Comparison of ENCODE assay signal across 8 cellular contexts in the genomic region with DNA sequence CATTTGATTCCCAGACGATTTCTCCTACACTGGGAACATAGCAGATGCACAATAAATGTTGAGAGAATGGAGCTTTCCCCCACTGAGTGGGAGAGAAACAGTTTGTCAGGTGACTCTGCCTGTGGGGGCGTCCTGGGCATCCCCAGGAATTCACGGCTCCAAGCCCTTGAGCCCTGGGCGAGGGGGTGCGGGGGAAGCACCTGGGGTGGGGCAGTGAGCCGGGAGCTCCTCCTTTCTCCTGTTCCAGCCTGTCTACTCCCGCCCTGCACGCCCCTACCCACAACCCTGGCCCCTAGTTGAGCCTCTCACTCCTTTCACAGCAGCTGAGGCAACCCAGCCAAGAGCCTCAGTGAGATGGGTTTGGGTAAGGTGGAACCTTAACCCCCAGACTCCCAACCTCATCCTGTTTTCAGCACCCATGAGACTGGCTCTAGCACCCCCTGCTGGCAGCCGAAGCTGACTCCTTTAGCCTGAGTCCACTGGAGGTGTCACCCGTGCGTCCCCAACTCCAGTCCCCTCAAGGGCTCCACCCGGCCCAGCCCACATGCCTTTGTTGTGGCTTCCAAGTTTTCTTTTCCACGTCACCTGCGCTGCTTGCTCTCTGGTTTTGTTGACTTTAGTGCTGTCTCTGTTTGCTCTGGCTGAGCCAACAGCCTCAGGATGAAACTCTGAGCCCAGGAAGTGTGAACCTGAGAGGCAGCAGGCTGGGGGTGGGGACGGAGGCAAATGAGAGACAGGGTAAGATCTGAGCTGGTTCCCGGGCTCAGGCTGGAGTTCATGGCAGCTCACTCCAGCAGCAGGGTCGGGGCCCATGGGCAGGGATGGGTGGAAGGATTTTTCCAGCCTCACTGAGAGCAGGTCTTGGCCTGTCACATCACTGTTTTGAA. TPM values are rescaled to one million over a fixed set of nuclear protein-coding genes. Genes with fewer than 3 reads are reported as not detected.
DNase-seq lines count a peak whose midpoint lies in the region; ATAC-seq, FAIRE-seq and TF ChIP-seq lines count a peak whose summit lies in the region.

No MANE protein-coding gene starts in this region.

- in situ Hi-C loops in GM12878 (cut with MboI): no loop called here

- no peak overlapping the region; the same call in 1 of the 2 replicates for H2AFZ ChIP-seq in GM12878 (ENCODE audit: control insufficient read depth, low read depth, low read length)

- 19% methylated on average over 16 of the region's 17 CpGs for WGBS in GM12878 (ENCODE audit: insufficient coverage, insufficient replicate concordance, low lambda C conversion rate, missing lambda C conversion rate)
- WGBS in iPS DF 6.9 (ENCODE audit: insufficient coverage, insufficient read length): no CpG with 5 or more reads among the region's 17 CpGs

- SMC1A ChIA-PET in GM12878 (lab: Charles Lee; ENCODE audit: uncharacterized antibody, unreplicated experiment): interaction anchor here (0.8 to 2.8 kb wide), 9 partner anchors 19 to 357 kb away, joined by 3 to 18 read pairs (median 3); a partner anchor contains a TSS

- H3K27ac ChIP-seq in AG04450 (ENCODE audit: low read depth, low read length): no peak overlapping the region
- no peak overlapping the region for H3K27ac ChIP-seq in GM12878 (ENCODE audit: control insufficient read depth, insufficient read depth)
- no peak overlapping the region for H3K27ac ChIP-seq in iPS DF 6.9 (ENCODE audit: low read length)

- peaks cover 17% of the 10 kb centered on the region for H3K27me3 ChIP-seq in AG04450 (ENCODE audit: control insufficient read depth, insufficient read depth, low read length)
- H3K27me3 ChIP-seq in GM12878 (replicated peaks in 1 of 2; ENCODE audit: control insufficient read depth in 2 of 2, insufficient read depth in 2 of 2, low read length in 1 of 2): no peaks in the 10 kb centered on the region; a peak in 1 of 4 replicates
- H3K27me3 ChIP-seq in iPS DF 6.9 (ENCODE audit: control insufficient read depth, insufficient read depth, low read length): no peaks in the 10 kb centered on the region

- RAD21 ChIA-PET in GM12878 (lab: Charles Lee; ENCODE audit: unreplicated experiment): interaction anchor here (0.6 to 3.2 kb wide), 9 partner anchors 18 to 1037 kb away, joined by 3 to 12 read pairs (median 4); a partner anchor contains a TSS

- peak; percentile 67 for ATAC-seq in GM18909 (IDR thresholded peaks at IDR 0.05; ENCODE audit: poor library complexity, unreplicated experiment)
- peak; percentile 93 for ATAC-seq in GM12878
- no peak for ATAC-seq in HG03457 (IDR thresholded peaks at IDR 0.05; ENCODE audit: unreplicated experiment)

- H4K20me1 ChIP-seq in GM12878 (ENCODE audit: control insufficient read depth, insufficient read depth): no peaks in the 10 kb centered on the region

- H3K4me1 ChIP-seq in GM12878 (ENCODE audit: control insufficient read depth, insufficient read depth, low read length): no peaks in the 10 kb centered on the region
- no peaks in the 10 kb centered on the region for H3K4me1 ChIP-seq in iPS DF 6.9 (ENCODE audit: control insufficient read depth, insufficient read depth, low read length)

- DNase-seq in AG04450 (ENCODE audit: low read depth, low spot score) (no peak), LoVo (ENCODE audit: low spot score) (peak; percentile 93), T-helper 22 cell (ENCODE audit: low read depth) (peak; percentile 87), GM12878 (ENCODE audit: low read depth, low spot score) (peak; percentile 3), iPS DF 6.9 (ENCODE audit: low read depth, low spot score) (peak; percentile 76)
- peak; percentile 69 to 90 (median 72) for DNase-seq in stimulated activated CD4-positive, alpha-beta T cell treated with anti-CD3 and anti-CD28 coated beads, Interleukin-1b, Interleukin-23, amount 100 ng/mL, for 24 hours (ENCODE audit: low read depth in 4 of 4, low spot score in 1 of 4)

- no peaks in the 10 kb centered on the region for H3K79me2 ChIP-seq in GM12878 (ENCODE audit: control insufficient read depth, insufficient read depth, low read length)

- no peak for TF ChIP-seq EP300 in GM12878 (IDR thresholded peaks at IDR 0.05; ENCODE audit: borderline replicate concordance in 1 of 2, control insufficient read depth in 1 of 2, low read depth in 2 of 2, low read length in 2 of 2)

- H3K4me3 ChIP-seq in AG04450 (ENCODE audit: low read depth, low read length): no peak overlapping the region
- no peak overlapping the region for H3K4me3 ChIP-seq in GM12878
- no peak overlapping the region for H3K4me3 ChIP-seq in iPS DF 6.9 (ENCODE audit: low read length)

- POLR2A ChIA-PET in AG04450 (lab: Yijun Ruan, JAX): interaction anchor here (0.5 to 1.0 kb wide), 2 partner anchors 100 to 125 kb away, joined by 3 to 5 read pairs; no protein-coding TSS in a partner anchor
- POLR2A ChIA-PET in GM12878 (lab: Charles Lee): no interaction called here

- TF ChIP-seq CTCF in AG04450 (IDR thresholded peaks at IDR 0.05; ENCODE audit: low read depth, low read length): peak; percentile 74
- TF ChIP-seq CTCF in GM12878 (IDR thresholded peaks at IDR 0.05 in 2 of 3, conservative IDR thresholded peaks at IDR 0.05 in 1 of 3; ENCODE audit: control insufficient read depth in 2 of 3, extremely low read depth in 1 of 3, insufficient read depth in 1 of 3, low read depth in 3 of 3, low read length in 3 of 3): peak; percentile 60 to 85 (median 78)

- no peak overlapping the region for H3K9ac ChIP-seq in GM12878 (ENCODE audit: control insufficient read depth, insufficient read depth, low read length)

- FAIRE-seq in GM12878 (lab: Jason Lieb, UNC): no peak

- no peak for TF ChIP-seq POLR2A in GM12878 (IDR thresholded peaks at IDR 0.05; ENCODE audit: low read depth, low read length)

- no TSS peak for BruUV-seq in GM12878 (replicated peaks; lab: Mats Ljungman, UMichigan)

- CTCF ChIA-PET in AG04450 (lab: Charles Lee): interaction anchor here (0.6 to 4.9 kb wide), 19 partner anchors 8 to 1015 kb away, joined by 3 to 36 read pairs (median 4); a partner anchor contains a TSS
- CTCF ChIA-PET in GM12878 (lab: Yijun Ruan, JAX): interaction anchor here (0.6 to 10.1 kb wide), 24 partner anchors 11 to 189 kb away, joined by 3 to 113 read pairs (median 4); a partner anchor contains a TSS

- no peaks in the 10 kb centered on the region for H3K36me3 ChIP-seq in GM12878 (ENCODE audit: control insufficient read depth in 2 of 2, insufficient read depth in 2 of 2, low read length in 1 of 2)
- no peaks in the 10 kb centered on the region for H3K36me3 ChIP-seq in iPS DF 6.9 (ENCODE audit: control insufficient read depth, insufficient read depth, low read length)

- intact Hi-C loops in GM12878 (cut with micrococcal nuclease; ENCODE audit: unreplicated experiment): no loop called here

- peak; percentile 45 for TF ChIP-seq RAD21 in GM12878 (IDR thresholded peaks at IDR 0.05; ENCODE audit: insufficient read depth, low read depth, low read length)

- no peaks in the 10 kb centered on the region; the same call in 1 of the 2 replicates for H3K9me3 ChIP-seq in AG04450 (ENCODE audit: control insufficient read depth, insufficient read depth, low read length)
- no peaks in the 10 kb centered on the region for H3K9me3 ChIP-seq in GM12878 (replicated peaks; ENCODE audit: control insufficient read depth, insufficient read depth, low read length)
- no peaks in the 10 kb centered on the region for H3K9me3 ChIP-seq in iPS DF 6.9 (ENCODE audit: control insufficient read depth, insufficient read depth, low read length)

- no peak overlapping the region for H3K4me2 ChIP-seq in GM12878 (ENCODE audit: control insufficient read depth, insufficient read depth)

RNA-seq across cellular contexts. Expression of a gene that starts 13.0 kb away (rescaled TPM):
- polyA plus RNA-seq in AG04450 (2011; rRNA removed) (0.11 and 0.33 TPM in 2 replicates), GM12878 (2011; rRNA removed) (0.04 and 0.06 TPM in 2 replicates), GM12878 (2014; fragmentation: Illumina TruSeq; extraction: Trizol) (not detected in 2 replicates), GM12878 (2014; fragmentation: Nextera tagmentation; extraction: Ambion mirVana) (under 1 TPM in 1 of 2 experiments, not detected in 1; 0.18 TPM), GM12878 (2014; rRNA removed) (0.04 TPM in 1 of 2 replicates, not detected in the other), GM12878 (2016; fragmentation: Nextera tagmentation; extraction: Ambion mirVana) (not detected)
- polyA minus RNA-seq in AG04450 (2011; rRNA and poly(A)+ RNA removed): not detected in 2 replicates
- 1.8 and 2.7 TPM in 2 replicates for total RNA-seq in GM12878 (2013; cell fraction: nucleolus; rRNA removed)
- total RNA-seq in GM12878 (2014; rRNA removed) (not detected in 2 replicates), GM12878 (2014; rRNA removed; fragmentation: Illumina TruSeq; extraction: Trizol) (not detected in 2 replicates), GM12878 (2021) (not detected in 2 replicates)
- not detected for polyA plus RNA-seq in GM12878 (2011; ENCODE audit: low read depth)
- polyA plus RNA-seq in GM12878 (2011; cell fraction: cytosol; rRNA removed): 0.08 and 0.10 TPM in 2 replicates
- polyA plus RNA-seq in GM12878 (2011; cell fraction: nucleus; rRNA removed): 0.09 and 0.39 TPM in 2 replicates
- polyA plus RNA-seq in GM12878 (2012): not detected in 2 replicates
- polyA minus RNA-seq in GM12878 (2011; rRNA and poly(A)+ RNA removed): not detected in 2 replicates
- not detected in 2 replicates for polyA minus RNA-seq in GM12878 (2011; cell fraction: cytosol; rRNA and poly(A)+ RNA removed)
- polyA minus RNA-seq in GM12878 (2011; cell fraction: nucleus; rRNA and poly(A)+ RNA removed): 0.48 and 0.77 TPM in 2 replicates

RNA-seq across cellular contexts. Expression of a gene that starts 32.0 kb away (rescaled TPM):
- polyA plus RNA-seq in AG04450 (2011; rRNA removed): 10.6 and 12.4 TPM in 2 replicates
- polyA minus RNA-seq in AG04450 (2011; rRNA and poly(A)+ RNA removed): 9.3 and 17.9 TPM in 2 replicates
- 0.47 and 0.92 TPM in 2 replicates for total RNA-seq in GM12878 (2013; cell fraction: nucleolus; rRNA removed)
- total RNA-seq in GM12878 (2014; rRNA removed): 3.1 and 6.5 TPM in 2 replicates
- total RNA-seq in GM12878 (2014; rRNA removed; fragmentation: Illumina TruSeq; extraction: Trizol): 2.0 and 3.0 TPM in 2 replicates
- 3.4 and 4.8 TPM in 2 replicates for total RNA-seq in GM12878 (2021)
- 2.6 TPM for polyA plus RNA-seq in GM12878 (2011; ENCODE audit: low read depth)
- 4.1 and 5.5 TPM in 2 replicates for polyA plus RNA-seq in GM12878 (2011; rRNA removed)
- 10.2 and 11.0 TPM in 2 replicates for polyA plus RNA-seq in GM12878 (2011; cell fraction: cytosol; rRNA removed)
- 9.5 and 11.4 TPM in 2 replicates for polyA plus RNA-seq in GM12878 (2011; cell fraction: nucleus; rRNA removed)
- 1.8 and 4.9 TPM in 2 replicates for polyA plus RNA-seq in GM12878 (2012)
- polyA plus RNA-seq in GM12878 (2014; fragmentation: Illumina TruSeq; extraction: Trizol): 0.95 and 2.6 TPM in 2 replicates
- under 1 TPM; 0.60 to 0.71 TPM for polyA plus RNA-seq in GM12878 (2014; fragmentation: Nextera tagmentation; extraction: Ambion mirVana)
- 4.2 and 6.9 TPM in 2 replicates for polyA plus RNA-seq in GM12878 (2014; rRNA removed)
- polyA plus RNA-seq in GM12878 (2016; fragmentation: Nextera tagmentation; extraction: Ambion mirVana): 10 to 100 TPM; 11.2 to 11.8 TPM
- polyA minus RNA-seq in GM12878 (2011; rRNA and poly(A)+ RNA removed): 3.9 and 6.0 TPM in 2 replicates
- polyA minus RNA-seq in GM12878 (2011; cell fraction: cytosol; rRNA and poly(A)+ RNA removed): 6.7 and 7.4 TPM in 2 replicates
- polyA minus RNA-seq in GM12878 (2011; cell fraction: nucleus; rRNA and poly(A)+ RNA removed): 1.4 and 2.3 TPM in 2 replicates

RNA-seq across cellular contexts. Expression of a gene that starts 58.3 kb away (rescaled TPM):
- 34.7 and 42.6 TPM in 2 replicates for polyA plus RNA-seq in AG04450 (2011; rRNA removed)
- polyA minus RNA-seq in AG04450 (2011; rRNA and poly(A)+ RNA removed): 49.7 and 60.8 TPM in 2 replicates
- total RNA-seq in GM12878 (2013; cell fraction: nucleolus; rRNA removed): 41.2 and 42.0 TPM in 2 replicates
- total RNA-seq in GM12878 (2014; rRNA removed): 29.4 and 34.0 TPM in 2 replicates
- total RNA-seq in GM12878 (2014; rRNA removed; fragmentation: Illumina TruSeq; extraction: Trizol): 18.8 and 20.7 TPM in 2 replicates
- total RNA-seq in GM12878 (2021): 51.8 and 53.2 TPM in 2 replicates
- polyA plus RNA-seq in GM12878 (2011; ENCODE audit: low read depth): 15.3 TPM
- polyA plus RNA-seq in GM12878 (2011; rRNA removed): 9.1 and 26.4 TPM in 2 replicates
- 24.6 and 24.9 TPM in 2 replicates for polyA plus RNA-seq in GM12878 (2011; cell fraction: cytosol; rRNA removed)
- 51.7 and 61.5 TPM in 2 replicates for polyA plus RNA-seq in GM12878 (2011; cell fraction: nucleus; rRNA removed)
- polyA plus RNA-seq in GM12878 (2012): 16.0 and 17.8 TPM in 2 replicates
- 26.8 and 36.9 TPM in 2 replicates for polyA plus RNA-seq in GM12878 (2014; fragmentation: Illumina TruSeq; extraction: Trizol)
- 10 to 100 TPM in 1 of 2 experiments, 1 to 10 TPM in 1; 8.3 to 13.2 TPM for polyA plus RNA-seq in GM12878 (2014; fragmentation: Nextera tagmentation; extraction: Ambion mirVana)
- 32.2 and 40.1 TPM in 2 replicates for polyA plus RNA-seq in GM12878 (2014; rRNA removed)
- polyA plus RNA-seq in GM12878 (2016; fragmentation: Nextera tagmentation; extraction: Ambion mirVana): 10 to 100 TPM; 40.6 to 47.1 TPM
- 35.0 and 35.3 TPM in 2 replicates for polyA minus RNA-seq in GM12878 (2011; rRNA and poly(A)+ RNA removed)
- 13.2 and 16.1 TPM in 2 replicates for polyA minus RNA-seq in GM12878 (2011; cell fraction: cytosol; rRNA and poly(A)+ RNA removed)
- 33.0 and 59.5 TPM in 2 replicates for polyA minus RNA-seq in GM12878 (2011; cell fraction: nucleus; rRNA and poly(A)+ RNA removed)
